ENCODE assay signal across 9 cellular contexts in genomic region chr10:96835826-96836365, GRCh38. TPM values are rescaled to one million over a fixed set of nuclear protein-coding genes. Genes with fewer than 3 reads are reported as not detected.
DNase-seq lines count a peak whose midpoint lies in the region; ATAC-seq and TF ChIP-seq lines count a peak whose summit lies in the region.
"Had no signal": no experiment of that assay in that cellular context is flagged by ENCODE, and none has a peak within 500 bp of the region (broad histone marks: within the 10 kb centered on the region; RNA-seq: fewer than 3 reads in every experiment).

No MANE protein-coding gene starts in this region.

- peak overlapping the region; percentile 72 for H3K27ac Mint-ChIP-seq in stimulated activated naive CD8-positive, alpha-beta T cell treated with anti-CD3 and anti-CD28 coated beads, Interleukin-15, Interleukin-2, amounts not matched to agents 100 ng/mL and 50 ng/mL, for 24 hours
- H3K27ac Mint-ChIP-seq in activated naive CD8-positive, alpha-beta T cell: peak overlapping the region; percentile 74
- H3K27ac Mint-ChIP-seq in memory B cell: peak overlapping the region; percentile 89

- no peak for ATAC-seq in stimulated activated naive CD8-positive, alpha-beta T cell treated with anti-CD3 and anti-CD28 coated beads, Interleukin-15, Interleukin-2, amounts not matched to agents 100 U/mL and 50 U/mL, for 24 hours
- ATAC-seq in memory B cell (ENCODE audit: low read depth): no peak
- ATAC-seq in left lung: no peak
- ATAC-seq in GM21717 (IDR thresholded peaks at IDR 0.05; ENCODE audit: unreplicated experiment): no peak

- H3K4me1 Mint-ChIP-seq in stimulated activated naive CD8-positive, alpha-beta T cell treated with anti-CD3 and anti-CD28 coated beads, Interleukin-15, Interleukin-2, amounts not matched to agents 100 ng/mL and 50 ng/mL, for 24 hours (ENCODE audit: low read depth): peaks cover 76% of the 10 kb centered on the region
- H3K4me1 Mint-ChIP-seq in activated naive CD8-positive, alpha-beta T cell (ENCODE audit: low read depth): peaks cover 69% of the 10 kb centered on the region
- H3K4me1 Mint-ChIP-seq in memory B cell: peaks cover 57% of the 10 kb centered on the region

- no peak for DNase-seq in stimulated activated naive CD8-positive, alpha-beta T cell treated with anti-CD3 and anti-CD28 coated beads, Interleukin-15, Interleukin-2, amounts not matched to agents 100 U/mL and 50 U/mL, for 24 hours
- DNase-seq in memory B cell (ENCODE audit: low spot score in 2 of 2) (no peak), left lung (no peak), NCI-H345 treated with DMSO at 0.1 percent for 48 hours (lab: John Stamatoyannopoulos, UW; ENCODE audit: unreplicated experiment) (no peak), putamen (ENCODE audit: low spot score) (no peak)
- DNase-seq: SJCRH30 had no signal

- no peaks in the 10 kb centered on the region for H3K9me3 ChIP-seq in left lung
- H3K9me3 ChIP-seq: SJCRH30 had no signal

- peaks cover 32% of the 10 kb centered on the region for H3K36me3 Mint-ChIP-seq in stimulated activated naive CD8-positive, alpha-beta T cell treated with anti-CD3 and anti-CD28 coated beads, Interleukin-15, Interleukin-2, amounts not matched to agents 100 ng/mL and 50 ng/mL, for 24 hours (ENCODE audit: low read depth)
- H3K36me3 Mint-ChIP-seq in activated naive CD8-positive, alpha-beta T cell: peaks cover 2% of the 10 kb centered on the region
- H3K36me3 Mint-ChIP-seq in memory B cell: peaks cover 10% of the 10 kb centered on the region

- intact Hi-C loops in left lung (cut with DNase I): no loop called here

- no peaks in the 10 kb centered on the region for H3K27me3 Mint-ChIP-seq in stimulated activated naive CD8-positive, alpha-beta T cell treated with anti-CD3 and anti-CD28 coated beads, Interleukin-15, Interleukin-2, amounts not matched to agents 100 ng/mL and 50 ng/mL, for 24 hours
- H3K27me3 Mint-ChIP-seq in activated naive CD8-positive, alpha-beta T cell: no peaks in the 10 kb centered on the region
- no peaks in the 10 kb centered on the region for H3K27me3 Mint-ChIP-seq in memory B cell

- TF ChIP-seq CTCF in left lung (IDR thresholded peaks at IDR 0.05): no peak

- peaks cover 0 to 4% of the 10 kb centered on the region in 2 donors for H3K36me3 ChIP-seq in left lung
- H3K36me3 ChIP-seq: SJCRH30 had no signal

- peak overlapping the region; percentile 56 for H3K4me3 Mint-ChIP-seq in stimulated activated naive CD8-positive, alpha-beta T cell treated with anti-CD3 and anti-CD28 coated beads, Interleukin-15, Interleukin-2, amounts not matched to agents 100 ng/mL and 50 ng/mL, for 24 hours
- H3K4me3 Mint-ChIP-seq in activated naive CD8-positive, alpha-beta T cell: peak overlapping the region; percentile 51
- no peak overlapping the region for H3K4me3 Mint-ChIP-seq in memory B cell

- no peaks in the 10 kb centered on the region for H3K27me3 ChIP-seq in left lung
- H3K27me3 ChIP-seq: SJCRH30 had no signal

- no peak overlapping the region for H3K4me3 ChIP-seq in left lung
- H3K4me3 ChIP-seq: SJCRH30 had no signal

- H3K27ac ChIP-seq in left lung: no peak overlapping the region
- H3K27ac ChIP-seq: SJCRH30 had no signal

- H3K9me3 Mint-ChIP-seq in stimulated activated naive CD8-positive, alpha-beta T cell treated with anti-CD3 and anti-CD28 coated beads, Interleukin-15, Interleukin-2, amounts not matched to agents 100 ng/mL and 50 ng/mL, for 24 hours: no peaks in the 10 kb centered on the region
- H3K9me3 Mint-ChIP-seq in activated naive CD8-positive, alpha-beta T cell (ENCODE audit: low read depth): no peaks in the 10 kb centered on the region
- no peaks in the 10 kb centered on the region for H3K9me3 Mint-ChIP-seq in memory B cell

- peaks cover 0 to 68% of the 10 kb centered on the region in 2 donors for H3K4me1 ChIP-seq in left lung

RNA-seq across cellular contexts. Expression of gene LCOR, which starts 3.8 kb away (rescaled TPM):
- 10 to 100 TPM; 27.3 to 29.6 TPM for total RNA-seq in left lung
